Comparison of ENCODE assay signal across 10 cellular contexts in genomic region chr4:185513489-185514181, GRCh38. TPM values are rescaled to one million over a fixed set of nuclear protein-coding genes. Genes with fewer than 3 reads are reported as not detected.
DNase-seq lines count a peak whose midpoint lies in the region; ATAC-seq, FAIRE-seq and TF ChIP-seq lines count a peak whose summit lies in the region.
"Had no signal": no experiment of that assay in that cellular context is flagged by ENCODE, and none has a peak within 500 bp of the region (broad histone marks: within the 10 kb centered on the region; RNA-seq: fewer than 3 reads in every experiment).

No MANE protein-coding gene starts in this region.

- peak overlapping the region; percentile 66 for H3K4me2 ChIP-seq in astrocyte (ENCODE audit: low read length)

- H3K27me3 ChIP-seq in ACC112 (ENCODE audit: insufficient read depth, low read length) (no peaks in the 10 kb centered on the region), astrocyte (ENCODE audit: insufficient read depth, low read length) (no peaks in the 10 kb centered on the region)

- ATAC-seq in left lobe of liver, result peak; percentile 98
- ATAC-seq in HG03457 (IDR thresholded peaks at IDR 0.05; ENCODE audit: unreplicated experiment), result no peak
- ATAC-seq in omental fat pad (ENCODE audit: low FRiP score), result no peak

- peaks cover 16% of the 10 kb centered on the region for H3K4me1 Mint-ChIP-seq in astrocyte (ENCODE audit: low read depth, unreplicated experiment)

- peaks cover 14% of the 10 kb centered on the region for H3K36me3 Mint-ChIP-seq in astrocyte (ENCODE audit: low read depth, unreplicated experiment)

- H3K36me3 ChIP-seq in ACC112 (ENCODE audit: insufficient read depth, low read length) (no peaks in the 10 kb centered on the region), astrocyte (ENCODE audit: insufficient read depth, low read length) (no peaks in the 10 kb centered on the region)

- H3K27ac Mint-ChIP-seq in astrocyte (ENCODE audit: unreplicated experiment), result no peak overlapping the region

- H3K9me3 ChIP-seq in astrocyte (ENCODE audit: insufficient read depth, low read depth, low read length), result no peaks in the 10 kb centered on the region

- H3K27ac ChIP-seq in ACC112 (ENCODE audit: low read depth, low read length) (peak overlapping the region; percentile 52), astrocyte (ENCODE audit: low read depth, low read length) (no peak overlapping the region)

- DNase-seq in HCEC 1CT (peak; percentile 83), astrocyte (ENCODE audit: low read depth) (peak; percentile 53), left lobe of liver (ENCODE audit: low spot score) (peak; percentile 89), omental fat pad (ENCODE audit: low spot score) (no peak), foreskin melanocyte (no peak)
- DNase-seq in activated effector memory CD4-positive, alpha-beta T cell treated with Interleukin-2 at 50 U/mL for 16 hours, result no peak
- DNase-seq: Calu3; NK-92 treated with Interleukin-12 subunit alpha and Interleukin-12 subunit beta, amount 100 ng/mL, for 24 hours had no signal

- no peaks in the 10 kb centered on the region for H4K20me1 ChIP-seq in astrocyte (ENCODE audit: insufficient read depth, low read length)

- peaks cover 17% of the 10 kb centered on the region for H3K4me1 ChIP-seq in ACC112 (ENCODE audit: control insufficient read depth, insufficient read depth, low read length, unreplicated experiment)
- H3K4me1 ChIP-seq in astrocyte (ENCODE audit: insufficient read depth, low read length), result peaks cover 6% of the 10 kb centered on the region

- no peaks in the 10 kb centered on the region for H3K27me3 Mint-ChIP-seq in astrocyte (ENCODE audit: low read depth, unreplicated experiment)

- H3K79me2 ChIP-seq in ACC112 (ENCODE audit: control insufficient read depth, insufficient read depth, low read length, unreplicated experiment) (no peaks in the 10 kb centered on the region), astrocyte (ENCODE audit: insufficient read depth, low read length) (no peaks in the 10 kb centered on the region)

- H3K4me3 ChIP-seq in ACC112 (ENCODE audit: low read depth, low read length), result no peak overlapping the region
- no peak overlapping the region for H3K4me3 ChIP-seq in astrocyte (ENCODE audit: insufficient read depth, low read depth, low read length)

- TF ChIP-seq CTCF in astrocyte (IDR thresholded peaks at IDR 0.05; ENCODE audit: insufficient read depth, low read depth, low read length) (no peak), omental fat pad (IDR thresholded peaks at IDR 0.05) (no peak)

- no peak for FAIRE-seq in astrocyte (lab: Jason Lieb, UNC)

- H3K4me3 Mint-ChIP-seq in astrocyte (ENCODE audit: unreplicated experiment), result no peak overlapping the region

- no peak overlapping the region for H3K9ac ChIP-seq in astrocyte (ENCODE audit: low read length)

- no peaks in the 10 kb centered on the region for H3K9me3 Mint-ChIP-seq in astrocyte (ENCODE audit: unreplicated experiment)

- H2AFZ ChIP-seq in ACC112 (ENCODE audit: low read length, unreplicated experiment) (no peak overlapping the region), astrocyte (ENCODE audit: low read depth, low read length) (no peak overlapping the region)

RNA-seq across cellular contexts. Expression of gene PDLIM3, which starts 21.7 kb away (rescaled TPM):
- total RNA-seq in astrocyte (28.5 and 30.7 TPM in 2 replicates), left lobe of liver (1.7 TPM), omental fat pad (100 to 1,000 TPM in 2 of 4 donors, 10 to 100 TPM in 2; 43.7 to 175 (median 107) TPM)

RNA-seq across cellular contexts. Expression of gene CCDC110, which starts 42.1 kb away (rescaled TPM):
- total RNA-seq in astrocyte (0.39 and 1.2 TPM in 2 replicates), left lobe of liver (0.30 TPM), omental fat pad (1 to 10 TPM in 1 of 4 donors, under 1 TPM in 3; 0.19 to 2.8 (median 0.36) TPM)
- total RNA-seq: Calu3 had no signal

Comparison
In these comparisons a context has a peak if more than half of its experiments do, and no peak if none do; other contexts are left out.
1. DNase-seq: peak in HCEC 1CT (single experiment), astrocyte (single experiment) and left lobe of liver (single experiment); none in activated effector memory CD4-positive, alpha-beta T cell treated with Interleukin-2 at 50 U/mL for 16 hours (single experiment), omental fat pad (single experiment) and foreskin melanocyte (single experiment).
2. RNA of gene PDLIM3, which starts 21.7 kb away (total RNA-seq): 43.7 to 175 TPM in omental fat pad and 28.5 to 30.7 TPM in astrocyte; 1.7 TPM in left lobe of liver (single experiment); every median in the first group is over 10 times any median in the second.